1 cellular context compared by ENCODE assay signal in the genomic region with DNA sequence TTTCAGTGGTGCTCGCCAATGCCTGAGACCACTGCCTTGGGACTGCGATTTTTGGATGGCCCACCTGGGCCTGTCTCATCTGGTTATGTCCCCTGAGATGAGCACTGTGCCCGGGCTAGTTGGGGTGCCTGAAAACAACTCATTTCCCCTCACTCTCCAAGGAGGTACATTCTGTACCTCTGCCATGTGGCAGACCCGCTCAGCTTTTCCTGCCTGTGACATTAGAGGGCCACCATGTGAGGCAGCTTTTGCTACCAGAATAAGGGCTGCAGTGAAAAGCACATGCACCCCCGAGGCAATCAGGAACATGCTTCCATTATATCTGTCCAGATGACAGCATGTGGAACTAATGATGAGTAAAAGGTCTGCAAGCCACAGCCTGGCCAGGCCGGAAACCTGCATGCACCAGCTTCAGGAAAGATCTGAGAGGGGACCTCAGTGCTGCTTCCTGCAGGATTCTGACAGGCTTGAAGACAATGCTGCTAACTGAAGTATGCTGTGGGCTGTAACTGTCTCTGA.
TF ChIP-seq lines count a peak whose summit lies in the region.

No MANE protein-coding gene starts in this region.

TF ChIP-seq in GM23338, 12 proteins besides CTCF, POLR2A, EP300 and RAD21 (continued from another document):
- TF ChIP-seq STAT1 (IDR thresholded peaks at IDR 0.05; ENCODE audit: unreplicated experiment), result no peak
- no peak for TF ChIP-seq JUNB (IDR thresholded peaks at IDR 0.05; ENCODE audit: unreplicated experiment)
